ENCODE assay signal across 19 cellular contexts in genomic region chr19:14165986-14166385, GRCh38. TPM values are rescaled to one million over a fixed set of nuclear protein-coding genes. Genes with fewer than 3 reads are reported as not detected.
DNase-seq lines count a peak whose midpoint lies in the region; ATAC-seq and TF ChIP-seq lines count a peak whose summit lies in the region.
"Had no signal": no experiment of that assay in that cellular context is flagged by ENCODE, and none has a peak within 500 bp of the region (broad histone marks: within the 10 kb centered on the region; RNA-seq: fewer than 3 reads in every experiment).

No MANE protein-coding gene starts in this region.

- peak overlapping the region in 2 of 3 donors; percentile 90 to 97 for H3K27ac Mint-ChIP-seq in CD4-positive, CD25-positive, alpha-beta regulatory T cell
- H3K27ac Mint-ChIP-seq in H9 (peak overlapping the region in 2 of 3 experiments; percentile 44 to 83; a peak in 3 of 7 replicates), brain (peak overlapping the region; percentile 42 to 91 (median 89)), neural crest cell (ENCODE audit: unreplicated experiment) (no peak overlapping the region)
- H3K27ac Mint-ChIP-seq: HFFc6 had no signal

- no peaks in the 10 kb centered on the region for H3K27me3 Mint-ChIP-seq in CD4-positive, CD25-positive, alpha-beta regulatory T cell
- H3K27me3 Mint-ChIP-seq in H9 (ENCODE audit: low read depth) (no peaks in the 10 kb centered on the region), brain (peaks cover 4% of the 10 kb centered on the region), neural crest cell (ENCODE audit: low read depth) (no peaks in the 10 kb centered on the region)

- no peaks in the 10 kb centered on the region for H3K79me2 ChIP-seq in H9 (ENCODE audit: insufficient read depth, low read length)

- H3K9me3 Mint-ChIP-seq in CD4-positive, CD25-positive, alpha-beta regulatory T cell: peaks cover 0 to 2% (median 0%) of the 10 kb centered on the region in 7 donors
- no peaks in the 10 kb centered on the region; a peak in 1 of 5 replicates for H3K9me3 Mint-ChIP-seq in H9
- no peaks in the 10 kb centered on the region for H3K9me3 Mint-ChIP-seq in brain
- no peaks in the 10 kb centered on the region for H3K9me3 Mint-ChIP-seq in neural crest cell
- H3K9me3 Mint-ChIP-seq: HFFc6 had no signal

- no peak overlapping the region for H2BK5ac ChIP-seq in H9 (ENCODE audit: insufficient read length, low read length)

- peaks cover 11% of the 10 kb centered on the region for H3K36me3 Mint-ChIP-seq in CD4-positive, CD25-positive, alpha-beta regulatory T cell
- H3K36me3 Mint-ChIP-seq in H9 (ENCODE audit: insufficient read depth in 1 of 3, low read depth in 3 of 3) (peaks cover 31 to 54% (median 43%) of the 10 kb centered on the region in 3 experiments; a peak in 6 of 7 replicates), brain (peaks cover 28% of the 10 kb centered on the region), neural crest cell (ENCODE audit: low read depth) (peaks cover 10% of the 10 kb centered on the region)

- H3K4me2 ChIP-seq in H9 (ENCODE audit: insufficient read depth, insufficient read length, low read length): no peak overlapping the region

- H2BK120ac ChIP-seq in H9 (ENCODE audit: low read depth, low read length, poor library complexity, severe bottlenecking): no peak overlapping the region

- H2BK20ac ChIP-seq in H9 (ENCODE audit: low read depth, low read length, poor library complexity, severe bottlenecking): no peak overlapping the region

- peaks cover 0 to 35% (median 16%) of the 10 kb centered on the region in 4 donors for H3K4me1 Mint-ChIP-seq in CD4-positive, CD25-positive, alpha-beta regulatory T cell
- H3K4me1 Mint-ChIP-seq in H9: peaks cover 0 to 32% of the 10 kb centered on the region in 2 experiments; a peak in 3 of 4 replicates
- peaks cover 37% of the 10 kb centered on the region for H3K4me1 Mint-ChIP-seq in brain
- peaks cover 12% of the 10 kb centered on the region for H3K4me1 Mint-ChIP-seq in neural crest cell

- H3K4me3 ChIP-seq in CD4-positive, CD25-positive, alpha-beta regulatory T cell (ENCODE audit: low read depth, low read length): no peak overlapping the region
- H3K4me3 ChIP-seq: right lobe of liver, thoracic aorta had no signal

- no peak overlapping the region for H3K9ac ChIP-seq in H9 (ENCODE audit: extremely low read depth, insufficient read length, low read length)

- H3K79me1 ChIP-seq in H9 (ENCODE audit: insufficient read depth, low read depth, low read length, poor library complexity, severe bottlenecking): no peaks in the 10 kb centered on the region

- H3K23me2 ChIP-seq in H9 (ENCODE audit: insufficient read length, low read depth, low read length, poor library complexity, severe bottlenecking): no peaks in the 10 kb centered on the region

- no peak overlapping the region for H4K5ac ChIP-seq in H9 (ENCODE audit: insufficient read length, low read depth, low read length)

- H3K4me3 Mint-ChIP-seq in CD4-positive, CD25-positive, alpha-beta regulatory T cell: peak overlapping the region; percentile 79 to 86 (median 84)
- H3K4me3 Mint-ChIP-seq in H9 (no peak overlapping the region), brain (no peak overlapping the region), neural crest cell (peak overlapping the region; percentile 41)
- H3K4me3 Mint-ChIP-seq: HFFc6 had no signal

- no peak overlapping the region for H3K23ac ChIP-seq in H9 (ENCODE audit: insufficient read length, low read depth, low read length)

- H3K9me3 ChIP-seq in CD4-positive, CD25-positive, alpha-beta regulatory T cell (ENCODE audit: control insufficient read depth in 2 of 2, low read length in 2 of 2): no peaks in the 10 kb centered on the region
- H3K9me3 ChIP-seq in H9 (ENCODE audit: control insufficient read depth, low read depth, low read length): no peaks in the 10 kb centered on the region
- H3K9me3 ChIP-seq: right lobe of liver, thoracic aorta had no signal

- H3T11ph ChIP-seq in H9 (ENCODE audit: low read length): no peak overlapping the region

- H4K91ac ChIP-seq in H9 (ENCODE audit: insufficient read length, low read depth, low read length): no peak overlapping the region

- H3K27me3 ChIP-seq in CD4-positive, CD25-positive, alpha-beta regulatory T cell (ENCODE audit: control insufficient read depth, insufficient read depth, low read length): no peaks in the 10 kb centered on the region
- no peaks in the 10 kb centered on the region for H3K27me3 ChIP-seq in H9 (ENCODE audit: insufficient read depth, low read length)
- H3K27me3 ChIP-seq: brain microvascular endothelial cell, right lobe of liver had no signal

- WGBS in H9 (ENCODE audit: extremely low coverage, insufficient read length, low lambda C conversion rate): no CpG with 5 or more reads among the region's 12 CpGs

- H2BK12ac ChIP-seq in H9 (ENCODE audit: insufficient read length, low read depth, low read length): no peak overlapping the region

- H3K4ac ChIP-seq in H9 (ENCODE audit: low read depth, low read length): no peak overlapping the region

- H2BK15ac ChIP-seq in H9 (ENCODE audit: low read depth, low read length): no peak overlapping the region

- no peak overlapping the region for H3K56ac ChIP-seq in H9 (ENCODE audit: insufficient read length, low read depth, low read length)

- no peak overlapping the region for H4K8ac ChIP-seq in H9 (replicated peaks; ENCODE audit: insufficient read length, low read depth, low read length)

- DNase-seq in CD4-positive, CD25-positive, alpha-beta regulatory T cell: no peak
- DNase-seq in H9: no peak
- DNase-seq in neural crest cell (ENCODE audit: low read depth, low spot score): no peak
- no peak for DNase-seq in NCI-H128 (lab: John Stamatoyannopoulos, UW; ENCODE audit: unreplicated experiment)
- no peak for DNase-seq in NCI-H2196 (lab: John Stamatoyannopoulos, UW; ENCODE audit: unreplicated experiment)
- DNase-seq: activated CD4-positive, alpha-beta T cell treated with anti-CD3 and anti-CD28 coated beads for 1 hour; activated effector memory CD4-positive, alpha-beta T cell treated with anti-CD3 and anti-CD28 coated beads, Interleukin-2, amount 50 U/mL, for 16 hours; AML-193; brain microvascular endothelial cell; glutamatergic neuron; HFFc6; nucleus accumbens; right lobe of liver; T1000 had no signal

- H3K14ac ChIP-seq in H9 (ENCODE audit: insufficient read depth, low read length): no peak overlapping the region

- no peak for ATAC-seq in CD4-positive, CD25-positive, alpha-beta regulatory T cell (ENCODE audit: low read depth in 2 of 2)
- ATAC-seq in HG03354 (IDR thresholded peaks at IDR 0.05; ENCODE audit: poor library complexity, severe bottlenecking, unreplicated experiment): no peak
- no peak for ATAC-seq in HG03520 (IDR thresholded peaks at IDR 0.05; ENCODE audit: unreplicated experiment)
- ATAC-seq: right lobe of liver, Right ventricle myocardium inferior had no signal

- H3K18ac ChIP-seq in H9 (ENCODE audit: insufficient read length, low read depth, low read length): no peak overlapping the region

- peaks cover 25% of the 10 kb centered on the region for H3K4me1 ChIP-seq in CD4-positive, CD25-positive, alpha-beta regulatory T cell (ENCODE audit: control insufficient read depth, insufficient read depth, low read length, poor library complexity, severe bottlenecking)
- H3K4me1 ChIP-seq in H9 (ENCODE audit: insufficient read depth, low read length): no peaks in the 10 kb centered on the region
- H3K4me1 ChIP-seq: right lobe of liver had no signal

- TF ChIP-seq CTCF in H9 (conservative IDR thresholded peaks at IDR 0.05): no peak
- TF ChIP-seq CTCF in brain (conservative IDR thresholded peaks at IDR 0.05): no peak
- TF ChIP-seq CTCF in neural crest cell (conservative IDR thresholded peaks at IDR 0.05): no peak

- peak overlapping the region; percentile 52 for H3K27ac ChIP-seq in CD4-positive, CD25-positive, alpha-beta regulatory T cell (ENCODE audit: insufficient read depth, low read length, poor library complexity, severe bottlenecking)
- H3K27ac ChIP-seq in H9 (ENCODE audit: insufficient read length, low read depth, low read length): no peak overlapping the region
- H3K27ac ChIP-seq: brain microvascular endothelial cell, right lobe of liver, thoracic aorta had no signal

- H2AK5ac ChIP-seq in H9 (ENCODE audit: insufficient read length, low read length): no peak overlapping the region

- no peak overlapping the region for H2AFZ ChIP-seq in H9 (ENCODE audit: low read length)

- no peaks in the 10 kb centered on the region for H4K20me1 ChIP-seq in H9 (ENCODE audit: control insufficient read depth, insufficient read depth, insufficient read length)

- H3K36me3 ChIP-seq in CD4-positive, CD25-positive, alpha-beta regulatory T cell (ENCODE audit: control insufficient read depth, insufficient read depth, low read length): no peaks in the 10 kb centered on the region
- H3K36me3 ChIP-seq: right lobe of liver, thoracic aorta had no signal

RNA-seq across cellular contexts. Expression of gene ASF1B, which starts 29.6 kb away (rescaled TPM):
- total RNA-seq in CD4-positive, CD25-positive, alpha-beta regulatory T cell: 4.6 TPM
- 10 to 100 TPM in 1 of 4 donors, 1 to 10 TPM in 3; 6.2 to 10.1 (median 8.7) TPM for polyA plus RNA-seq in CD4-positive, CD25-positive, alpha-beta regulatory T cell
- total RNA-seq in H9 (2021) (46.6 and 46.8 TPM in 2 replicates), neural crest cell (54.8 and 55.6 TPM in 2 replicates)
- 127 TPM for polyA plus RNA-seq in brain (ENCODE audit: insufficient read depth, low read depth, low replicate concordance)

RNA-seq across cellular contexts. Expression of gene ADGRL1, which starts 40.0 kb away (rescaled TPM):
- total RNA-seq in CD4-positive, CD25-positive, alpha-beta regulatory T cell: 8.2 TPM
- polyA plus RNA-seq in CD4-positive, CD25-positive, alpha-beta regulatory T cell: under 1 TPM in 3 of 4 donors, not detected in 1; 0.21 to 0.40 (median 0.29) TPM
- total RNA-seq in H9 (2021) (116 and 117 TPM in 2 replicates), neural crest cell (34.6 and 38.5 TPM in 2 replicates)
- 78.5 TPM for polyA plus RNA-seq in brain (ENCODE audit: insufficient read depth, low read depth, low replicate concordance)

RNA-seq across cellular contexts. Expression of gene PRKACA, which starts 48.4 kb away (rescaled TPM):
- 40.2 TPM for total RNA-seq in CD4-positive, CD25-positive, alpha-beta regulatory T cell
- polyA plus RNA-seq in CD4-positive, CD25-positive, alpha-beta regulatory T cell: 1 to 10 TPM in 2 of 4 donors, under 1 TPM in 2; 0.47 to 1.8 (median 1.00) TPM
- total RNA-seq in H9 (2021): 51.8 and 56.0 TPM in 2 replicates
- 235 TPM for polyA plus RNA-seq in brain (ENCODE audit: insufficient read depth, low read depth, low replicate concordance)
- 103 TPM in 2 replicates for total RNA-seq in neural crest cell

Comparison
In these comparisons a context has a peak if more than half of its experiments do, and no peak if none do; other contexts are left out.
1. H3K4me3 Mint-ChIP-seq: peak in CD4-positive, CD25-positive, alpha-beta regulatory T cell (4 of 4) and neural crest cell (single experiment); none in H9 (0 of 2) and brain (0 of 5).